ENCODE assay signal across 18 cellular contexts in genomic region chr3:32102289-32102688, GRCh38. TPM values are rescaled to one million over a fixed set of nuclear protein-coding genes. Genes with fewer than 3 reads are reported as not detected.
DNase-seq lines count a peak whose midpoint lies in the region; TF ChIP-seq lines count a peak whose summit lies in the region.
"Had no signal": no experiment of that assay in that cellular context is flagged by ENCODE, and none has a peak within 500 bp of the region (broad histone marks: within the 10 kb centered on the region; RNA-seq: fewer than 3 reads in every experiment).

No MANE protein-coding gene starts in this region.

- DNase-seq in DMS 273 (lab: John Stamatoyannopoulos, UW; ENCODE audit: unreplicated experiment), result peak; percentile 7
- DNase-seq in DMS 273 treated with DMSO at 0.1 percent for 48 hours (lab: John Stamatoyannopoulos, UW), result no peak
- peak; percentile 5 for DNase-seq in Caki2 (ENCODE audit: low read depth)
- peak; percentile 37 to 73 for DNase-seq in NCI-H524 (lab: John Stamatoyannopoulos, UW)
- DNase-seq in astrocyte of the hippocampus (ENCODE audit: low read depth, low spot score), result peak; percentile 10
- DNase-seq in SJCRH30, result no peak
- DNase-seq in coronary artery (ENCODE audit: low spot score), result no peak
- no peak for DNase-seq in C1 segment of cervical spinal cord (lab: John Stamatoyannopoulos, UW)
- DNase-seq: AML-193; CD4-positive, alpha-beta memory T cell; DMS153; HCEC 1CT; HFFc6; IMR-90; KBM-7 had no signal

- no peak overlapping the region for H3K4me3 ChIP-seq in SJCRH30
- H3K4me3 ChIP-seq in coronary artery, result no peak overlapping the region
- H3K4me3 ChIP-seq: A549, GM23338 had no signal

- no peaks in the 10 kb centered on the region for H3K36me3 ChIP-seq in SJCRH30

- in situ Hi-C loops in Caki2 (cut with HindIII; ENCODE audit: low pct_unique_long_range_greater_than_20kb, low sequenced_read_pairs), result loop anchor here (10.0 kb wide), 1 partner anchor 117 kb away; the partner anchor contains the start of genes OSBPL10 and ZNF860

- no peaks in the 10 kb centered on the region for H3K27me3 ChIP-seq in SJCRH30

- H3K9me3 ChIP-seq in SJCRH30 (replicated peaks), result no peaks in the 10 kb centered on the region
- H3K9me3 ChIP-seq: A549 had no signal

- no peaks in the 10 kb centered on the region for H3K4me1 ChIP-seq in SJCRH30

- TF ChIP-seq CTCF in coronary artery (IDR thresholded peaks at IDR 0.05), result no peak

- no peak overlapping the region for H3K27ac ChIP-seq in SJCRH30
- no peak overlapping the region for H3K27ac ChIP-seq in coronary artery
- H3K27ac ChIP-seq: 22Rv1 had no signal

RNA-seq across cellular contexts. Expression of gene GPD1L, which starts 4.1 kb away (rescaled TPM):
- 4.3 and 6.3 TPM in 2 replicates for total RNA-seq in Caki2 (2014; rRNA removed; shearing (Covaris generic); ENCODE audit: low replicate concordance)
- total RNA-seq in SJCRH30 (2014; rRNA removed; shearing (Covaris generic)), result 4.8 and 5.4 TPM in 2 replicates

Comparison
In these comparisons a context has a peak if more than half of its experiments do, and no peak if none do; other contexts are left out.
1. DNase-seq: peak in DMS 273 (single experiment), Caki2 (single experiment), NCI-H524 (2 of 2) and astrocyte of the hippocampus (single experiment); none in DMS 273 treated with DMSO at 0.1 percent for 48 hours (single experiment), SJCRH30 (0 of 2), coronary artery (single experiment) and C1 segment of cervical spinal cord (0 of 14).